ENCODE assay signal across 4 cellular contexts in genomic region chr3:37427132-37427531, GRCh38. TPM values are rescaled to one million over a fixed set of nuclear protein-coding genes. Genes with fewer than 3 reads are reported as not detected.
"Had no signal": no experiment of that assay in that cellular context is flagged by ENCODE, and none has a peak within 500 bp of the region (broad histone marks: within the 10 kb centered on the region; RNA-seq: fewer than 3 reads in every experiment).

No MANE protein-coding gene starts in this region.

RNA-seq across cellular contexts. Expression of gene ITGA9, which starts 24.8 kb away (rescaled TPM):
- total RNA-seq: HT-29, HT1080 had no signal
- polyA plus RNA-seq: IgD-negative memory B cell, IMR-90 had no signal
